ENCODE assay signal across 9 cellular contexts in the genomic region with DNA sequence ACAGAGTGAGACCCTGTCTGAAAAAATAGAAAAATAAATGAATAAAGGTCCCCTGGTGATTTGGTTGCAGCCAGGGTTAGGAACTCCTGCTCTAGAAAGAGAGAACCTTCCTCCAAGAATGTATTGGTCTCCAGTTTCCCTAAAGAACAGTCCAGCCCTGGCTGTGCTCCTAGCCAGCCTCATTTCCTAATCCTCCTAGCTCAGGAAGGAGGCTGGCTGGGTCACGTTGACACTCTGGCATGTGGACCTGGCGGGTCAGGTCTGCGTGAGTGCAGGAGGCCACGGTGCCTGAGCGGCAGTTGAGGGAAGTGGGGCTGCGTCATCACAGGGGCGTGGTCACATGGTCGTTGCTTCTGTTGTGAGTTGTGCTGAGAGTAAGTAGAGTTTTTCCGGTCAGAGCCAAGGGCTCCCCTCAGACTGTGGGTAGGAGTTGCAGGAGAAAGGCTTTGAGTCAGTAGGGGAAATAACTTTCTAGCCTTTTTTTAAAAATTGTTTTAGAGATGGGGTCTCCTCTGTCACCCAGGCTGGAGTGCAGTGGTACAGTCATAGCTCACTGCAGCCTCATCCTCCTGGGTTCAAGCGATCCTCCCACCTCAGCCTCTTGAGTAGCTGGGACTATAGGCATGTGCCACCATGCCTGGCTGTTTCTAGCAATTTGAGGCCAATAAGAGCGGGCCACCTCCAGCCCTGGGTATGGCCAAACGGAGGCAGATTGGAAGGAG.
DNase-seq lines count a peak whose midpoint lies in the region; ATAC-seq and TF ChIP-seq lines count a peak whose summit lies in the region.
"Had no signal": no experiment of that assay in that cellular context is flagged by ENCODE, and none has a peak within 500 bp of the region (broad histone marks: within the 10 kb centered on the region; RNA-seq: fewer than 3 reads in every experiment).

No MANE protein-coding gene starts in this region.

- no peaks in the 10 kb centered on the region for H3K9me3 ChIP-seq in liver (ENCODE audit: control insufficient read depth in 4 of 4, low read length in 3 of 4)
- H3K9me3 ChIP-seq: neutrophil had no signal

- H3K27ac ChIP-seq in ACC112 (ENCODE audit: low read depth, low read length) (0 out of 2 replicates have a peak overlapping the region, but pooled peaks have one; percentile 22), liver (ENCODE audit: low read depth in 1 of 2, low read length in 2 of 2) (peak overlapping the region; percentile 61 to 70)
- H3K27ac ChIP-seq: neutrophil had no signal

- no peaks in the 10 kb centered on the region for H3K79me2 ChIP-seq in ACC112 (ENCODE audit: control insufficient read depth, insufficient read depth, low read length, unreplicated experiment)

- H3K4me3 ChIP-seq in ACC112 (ENCODE audit: low read depth, low read length) (no peak overlapping the region), cardiac fibroblast (replicated peaks in 1 of 2; ENCODE audit: low read depth in 2 of 2, low read length in 2 of 2) (no peak overlapping the region), liver (ENCODE audit: low read depth in 1 of 3, low read length in 3 of 3) (no peak overlapping the region)

- WGBS in liver, result 25% methylated on average over 12 of the region's 12 CpGs

- no peak overlapping the region for H2AFZ ChIP-seq in ACC112 (ENCODE audit: low read length, unreplicated experiment)

- H3K4me1 ChIP-seq in ACC112 (ENCODE audit: control insufficient read depth, insufficient read depth, low read length, unreplicated experiment) (peaks cover 15% of the 10 kb centered on the region), liver (ENCODE audit: control insufficient read depth in 4 of 4, insufficient read depth in 4 of 4, low read length in 3 of 4) (peaks cover 5 to 66% (median 43%) of the 10 kb centered on the region in 4 donors)

- no peak for ATAC-seq in SK-N-SH treated with all-trans-retinoic acid at 6 μM for 48 hours

- TF ChIP-seq CTCF in cardiac fibroblast (IDR thresholded peaks at IDR 0.05; ENCODE audit: low read depth, low read length), result no peak
- no peak for TF ChIP-seq CTCF in liver (IDR thresholded peaks at IDR 0.05; ENCODE audit: low read depth, low read length, missing input control)

- H3K9ac ChIP-seq in liver (ENCODE audit: low read depth in 1 of 2, low read length in 2 of 2), result no peak overlapping the region

- peak; percentile 35 to 55 for TF ChIP-seq RAD21 in liver (IDR thresholded peaks at IDR 0.05)

- DNase-seq in GM19240 (ENCODE audit: insufficient read length, low spot score) (peak; percentile 67), HUDEP-2 (lab: John Stamatoyannopoulos, UW; ENCODE audit: unreplicated experiment in 76 of 76) (peak in 48 of 76 experiments; percentile 5 to 65 (median 34)), cardiac fibroblast (ENCODE audit: low read depth in 2 of 2) (peak; percentile 75 to 94)
- peak; percentile 37 for DNase-seq in activated CD4-positive, CD25-positive, alpha-beta regulatory T cell treated with anti-CD3 and anti-CD28 coated beads, Interleukin-2, amount 50 U/mL, for 16 hours (ENCODE audit: low read depth, low spot score)
- peak; percentile 37 to 57 for DNase-seq in stimulated activated CD8-positive, alpha-beta memory T cell treated with anti-CD3 and anti-CD28 coated beads, Interleukin-15, amount 100 ng/mL, for 4 hours (ENCODE audit: low read depth in 2 of 2)

- H3K27me3 ChIP-seq in ACC112 (ENCODE audit: insufficient read depth, low read length), result no peaks in the 10 kb centered on the region
- no peaks in the 10 kb centered on the region for H3K27me3 ChIP-seq in liver (ENCODE audit: control insufficient read depth in 4 of 4, insufficient read depth in 4 of 4, low read length in 3 of 4)

- no peaks in the 10 kb centered on the region for H3K36me3 ChIP-seq in ACC112 (ENCODE audit: insufficient read depth, low read length)
- H3K36me3 ChIP-seq in liver (ENCODE audit: control insufficient read depth in 4 of 4, insufficient read depth in 3 of 4, low read depth in 1 of 4, low read length in 3 of 4), result no peaks in the 10 kb centered on the region
- H3K36me3 ChIP-seq: neutrophil had no signal

TF ChIP-seq in liver, 16 proteins besides CTCF, POLR2A, EP300 and RAD21 (continues in another document):
- peak; percentile 86 for TF ChIP-seq NR2F2 (IDR thresholded peaks at IDR 0.05)
- TF ChIP-seq EGR1 (IDR thresholded peaks at IDR 0.05; ENCODE audit: low read depth in 2 of 2), result no peak
- peak; percentile 24 for TF ChIP-seq ATF3 (IDR thresholded peaks at IDR 0.05)
- TF ChIP-seq SP1 (IDR thresholded peaks at IDR 0.05), result peak; percentile 81
- TF ChIP-seq HNF4G (IDR thresholded peaks at IDR 0.05), result no peak
- no peak for TF ChIP-seq FOXA1 (IDR thresholded peaks at IDR 0.05)
- no peak for TF ChIP-seq GABPA (IDR thresholded peaks at IDR 0.05 in 1 of 2, conservative IDR thresholded peaks at IDR 0.05 in 1 of 2)
- TF ChIP-seq TAF1 (conservative IDR thresholded peaks at IDR 0.05), result no peak
- TF ChIP-seq REST (IDR thresholded peaks at IDR 0.05), result peak; percentile 56
- TF ChIP-seq JUND (IDR thresholded peaks at IDR 0.05), result peak in 1 of 2 donors; percentile 65

TF ChIP-seq in SK-N-SH treated with all-trans-retinoic acid at 6 μM for 48 hours, 23 proteins besides CTCF, POLR2A, EP300 and RAD21:
- TF ChIP-seq, protein P1, sequence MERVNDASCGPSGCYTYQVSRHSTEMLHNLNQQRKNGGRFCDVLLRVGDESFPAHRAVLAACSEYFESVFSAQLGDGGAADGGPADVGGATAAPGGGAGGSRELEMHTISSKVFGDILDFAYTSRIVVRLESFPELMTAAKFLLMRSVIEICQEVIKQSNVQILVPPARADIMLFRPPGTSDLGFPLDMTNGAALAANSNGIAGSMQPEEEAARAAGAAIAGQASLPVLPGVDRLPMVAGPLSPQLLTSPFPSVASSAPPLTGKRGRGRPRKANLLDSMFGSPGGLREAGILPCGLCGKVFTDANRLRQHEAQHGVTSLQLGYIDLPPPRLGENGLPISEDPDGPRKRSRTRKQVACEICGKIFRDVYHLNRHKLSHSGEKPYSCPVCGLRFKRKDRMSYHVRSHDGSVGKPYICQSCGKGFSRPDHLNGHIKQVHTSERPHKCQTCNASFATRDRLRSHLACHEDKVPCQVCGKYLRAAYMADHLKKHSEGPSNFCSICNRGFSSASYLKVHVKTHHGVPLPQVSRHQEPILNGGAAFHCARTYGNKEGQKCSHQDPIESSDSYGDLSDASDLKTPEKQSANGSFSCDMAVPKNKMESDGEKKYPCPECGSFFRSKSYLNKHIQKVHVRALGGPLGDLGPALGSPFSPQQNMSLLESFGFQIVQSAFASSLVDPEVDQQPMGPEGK (CRISPR knock-in tag; IDR thresholded peaks at IDR 0.05; ENCODE audit: borderline replicate concordance), result no peak
- TF ChIP-seq ZFP3 (CRISPR knock-in tag; IDR thresholded peaks at IDR 0.05) (no peak), ESRRG (CRISPR knock-in tag; IDR thresholded peaks at IDR 0.05) (no peak), RARB (CRISPR knock-in tag; IDR thresholded peaks at IDR 0.05) (no peak), BACH2 (CRISPR knock-in tag; IDR thresholded peaks at IDR 0.05; ENCODE audit: borderline replicate concordance) (no peak), OSR1 (CRISPR knock-in tag; IDR thresholded peaks at IDR 0.05) (no peak), ZNF565 (CRISPR knock-in tag; conservative IDR thresholded peaks at IDR 0.05; ENCODE audit: low read depth) (no peak), ISL1 (CRISPR knock-in tag; IDR thresholded peaks at IDR 0.05) (no peak), ARNTL (CRISPR knock-in tag; IDR thresholded peaks at IDR 0.05; ENCODE audit: borderline replicate concordance, low read depth) (no peak), POU6F1 (CRISPR knock-in tag; IDR thresholded peaks at IDR 0.05; ENCODE audit: borderline replicate concordance, low read depth) (no peak), ZFP30 (CRISPR knock-in tag; IDR thresholded peaks at IDR 0.05) (no peak)

Comparison
In these comparisons a context has a peak if more than half of its experiments do, and no peak if none do; other contexts are left out.
1. DNase-seq: peak in every context shown above with its lines; median percentile 84 in cardiac fibroblast; 67 in GM19240; 47 in stimulated activated CD8-positive, alpha-beta memory T cell treated with anti-CD3 and anti-CD28 coated beads, Interleukin-15, amount 100 ng/mL, for 4 hours; 37 in activated CD4-positive, CD25-positive, alpha-beta regulatory T cell treated with anti-CD3 and anti-CD28 coated beads, Interleukin-2, amount 50 U/mL, for 16 hours; 34 in HUDEP-2.